In the genomic region with DNA sequence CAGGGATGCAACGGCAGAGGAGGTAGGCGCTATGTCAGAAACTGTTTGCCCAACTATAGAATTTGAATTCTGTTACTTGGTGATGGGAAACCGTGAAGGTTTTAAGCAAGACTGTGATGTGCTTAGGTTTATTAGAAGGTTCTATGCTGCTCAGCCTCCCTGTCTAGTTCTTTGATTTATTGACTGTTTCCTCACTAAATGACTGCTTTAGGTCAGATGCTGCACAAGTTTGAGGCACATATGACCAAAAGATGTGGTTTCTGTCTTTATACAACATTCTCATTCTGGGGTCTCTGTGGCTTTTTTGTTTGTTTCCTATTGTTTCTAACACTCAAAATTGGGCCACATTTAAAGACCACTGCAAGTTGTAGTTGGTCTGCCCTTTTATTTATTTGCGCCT, we compare ENCODE assay signal across 10 cellular contexts.
"Had no signal": no experiment of that assay in that cellular context is flagged by ENCODE, and none has a peak within 500 bp of the region (broad histone marks: within the 10 kb centered on the region; RNA-seq: fewer than 3 reads in every experiment).

No MANE protein-coding gene starts in this region.

- ATAC-seq: HCT116, HepG2 had no signal

- H3K9me3 Mint-ChIP-seq: IgD-negative memory B cell had no signal

- H3K9me3 ChIP-seq: HAP-1 had no signal

- H3K4me2 ChIP-seq: KMS-11 had no signal

- H3K36me3 ChIP-seq: HAP-1 had no signal

- H3K27ac Mint-ChIP-seq: IgD-negative memory B cell had no signal

- FAIRE-seq: HepG2 had no signal

- H3K4me3 Mint-ChIP-seq: IgD-negative memory B cell had no signal

- H3K4me3 ChIP-seq: GM23248, HAP-1 had no signal

- H3K4me1 ChIP-seq: HAP-1 had no signal

- H3K9ac ChIP-seq: GM23248, KMS-11 had no signal

- H2AFZ ChIP-seq: GM23248 had no signal

- DNase-seq: GM23248, GOT3, H7, KBM-7 had no signal

- H3K27ac ChIP-seq: GM23248, HL-60, KMS-11 had no signal
